In the genomic region with DNA sequence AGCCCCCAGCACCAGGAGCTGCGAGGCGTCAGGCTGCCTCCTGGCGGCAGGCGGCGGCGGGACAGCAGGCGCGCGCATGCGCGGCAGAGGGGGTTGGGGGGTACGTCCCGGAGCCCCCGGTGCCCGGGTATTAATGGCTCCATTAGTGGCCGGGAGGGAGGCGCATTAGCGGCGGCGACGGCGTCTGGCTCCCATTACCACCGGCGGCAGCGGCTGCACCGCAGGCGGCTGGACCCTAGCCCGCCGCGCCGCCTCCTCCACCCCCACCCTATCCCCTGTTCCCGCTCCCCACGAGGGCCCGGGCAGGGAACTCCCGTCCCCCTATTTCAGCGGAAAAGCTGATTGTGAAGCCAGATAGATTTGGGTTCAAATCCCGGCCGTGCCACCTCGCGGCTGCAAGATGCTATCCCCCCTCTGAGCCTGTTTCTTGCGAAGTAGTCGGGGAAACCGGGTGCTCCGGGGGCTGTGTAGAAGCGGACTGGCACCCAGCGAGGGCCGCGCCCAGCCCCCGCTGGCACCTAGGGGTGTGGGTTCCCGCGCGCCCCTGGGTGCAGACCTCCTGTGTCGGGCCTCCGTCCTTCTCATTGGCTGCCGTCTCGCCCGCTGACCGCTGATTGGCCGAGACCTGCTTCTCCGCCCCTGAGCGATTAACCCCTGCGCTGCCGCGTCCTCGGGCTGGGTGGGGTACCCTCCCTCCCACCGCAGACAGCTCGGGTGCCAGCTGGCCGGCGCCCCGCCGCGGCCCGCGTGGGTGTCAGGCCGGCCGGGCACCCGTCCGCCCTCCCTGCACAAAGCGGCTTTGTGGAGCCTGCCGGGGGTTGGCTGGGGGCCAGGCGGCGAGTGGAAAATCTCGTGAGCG, we compare ENCODE assay signal across 2 cellular contexts.
A peak's percentile ranks its signal among the peaks of the same experiment; 100 is the strongest.
TF ChIP-seq lines count a peak whose summit lies in the region.

No MANE protein-coding gene starts in this region.

TF ChIP-seq in HEK293, 187 proteins besides CTCF, POLR2A, EP300 and RAD21 (continued from another document and continues in another):
- TF ChIP-seq ZNF398 (tag by site-specific recombination; IDR thresholded peaks at IDR 0.05) (no peak), KLF1 (tag by site-specific recombination; IDR thresholded peaks at IDR 0.05) (peak; percentile 99), SP7 (tag by site-specific recombination; IDR thresholded peaks at IDR 0.05) (peak; percentile 83), ZNF792 (tag by site-specific recombination; IDR thresholded peaks at IDR 0.05) (no peak), OVOL3 (tag by site-specific recombination; IDR thresholded peaks at IDR 0.05) (no peak), GLI4 (tag by site-specific recombination; IDR thresholded peaks at IDR 0.05) (no peak), ZNF776 (tag by site-specific recombination; IDR thresholded peaks at IDR 0.05; ENCODE audit: borderline replicate concordance) (no peak), ZSCAN4 (tag by site-specific recombination; IDR thresholded peaks at IDR 0.05) (no peak; the same call in 1 of the 2 replicates), ZNF138 (tag by site-specific recombination; IDR thresholded peaks at IDR 0.05; ENCODE audit: borderline replicate concordance) (no peak), MYNN (tag by site-specific recombination; IDR thresholded peaks at IDR 0.05; ENCODE audit: borderline replicate concordance) (0 out of 2 replicates have a peak, but pooled peaks have one; percentile 11), YY1 (tag by site-specific recombination; IDR thresholded peaks at IDR 0.05) (0 out of 2 replicates have a peak, but pooled peaks have one; percentile 33), ZNF76 (tag by site-specific recombination; IDR thresholded peaks at IDR 0.05; ENCODE audit: borderline replicate concordance, low read depth) (peak; percentile 64), ZNF660 (tag by site-specific recombination; IDR thresholded peaks at IDR 0.05) (peak; percentile 27; the same call in 1 of the 2 replicates), ZNF433 (tag by site-specific recombination; IDR thresholded peaks at IDR 0.05; ENCODE audit: low read depth) (no peak), KLF8 (tag by site-specific recombination; IDR thresholded peaks at IDR 0.05) (peak; percentile 100), ZBTB21 (tag by site-specific recombination; IDR thresholded peaks at IDR 0.05) (peak; percentile 35; the same call in 1 of the 2 replicates)
- TF ChIP-seq, protein P1, sequence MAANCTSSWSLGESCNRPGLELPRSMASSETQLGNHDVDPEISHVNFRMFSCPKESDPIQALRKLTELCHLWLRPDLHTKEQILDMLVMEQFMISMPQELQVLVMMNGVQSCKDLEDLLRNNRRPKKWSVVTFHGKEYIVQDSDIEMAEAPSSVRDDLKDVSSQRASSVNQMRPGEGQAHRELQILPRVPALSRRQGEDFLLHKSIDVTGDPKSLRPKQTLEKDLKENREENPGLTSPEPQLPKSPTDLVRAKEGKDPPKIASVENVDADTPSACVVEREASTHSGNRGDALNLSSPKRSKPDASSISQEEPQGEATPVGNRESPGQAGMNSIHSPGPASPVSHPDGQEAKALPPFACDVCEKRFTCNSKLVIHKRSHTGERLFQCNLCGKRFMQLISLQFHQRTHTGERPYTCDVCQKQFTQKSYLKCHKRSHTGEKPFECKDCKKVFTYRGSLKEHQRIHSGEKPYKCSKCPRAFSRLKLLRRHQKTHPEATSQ (tag by site-specific recombination; IDR thresholded peaks at IDR 0.05) = no peak
- TF ChIP-seq, protein P2, sequence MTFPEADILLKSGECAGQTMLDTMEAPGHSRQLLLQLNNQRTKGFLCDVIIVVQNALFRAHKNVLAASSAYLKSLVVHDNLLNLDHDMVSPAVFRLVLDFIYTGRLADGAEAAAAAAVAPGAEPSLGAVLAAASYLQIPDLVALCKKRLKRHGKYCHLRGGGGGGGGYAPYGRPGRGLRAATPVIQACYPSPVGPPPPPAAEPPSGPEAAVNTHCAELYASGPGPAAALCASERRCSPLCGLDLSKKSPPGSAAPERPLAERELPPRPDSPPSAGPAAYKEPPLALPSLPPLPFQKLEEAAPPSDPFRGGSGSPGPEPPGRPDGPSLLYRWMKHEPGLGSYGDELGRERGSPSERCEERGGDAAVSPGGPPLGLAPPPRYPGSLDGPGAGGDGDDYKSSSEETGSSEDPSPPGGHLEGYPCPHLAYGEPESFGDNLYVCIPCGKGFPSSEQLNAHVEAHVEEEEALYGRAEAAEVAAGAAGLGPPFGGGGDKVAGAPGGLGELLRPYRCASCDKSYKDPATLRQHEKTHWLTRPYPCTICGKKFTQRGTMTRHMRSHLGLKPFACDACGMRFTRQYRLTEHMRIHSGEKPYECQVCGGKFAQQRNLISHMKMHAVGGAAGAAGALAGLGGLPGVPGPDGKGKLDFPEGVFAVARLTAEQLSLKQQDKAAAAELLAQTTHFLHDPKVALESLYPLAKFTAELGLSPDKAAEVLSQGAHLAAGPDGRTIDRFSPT (tag by site-specific recombination; IDR thresholded peaks at IDR 0.05) = peak; percentile 100
- TF ChIP-seq, protein P3, sequence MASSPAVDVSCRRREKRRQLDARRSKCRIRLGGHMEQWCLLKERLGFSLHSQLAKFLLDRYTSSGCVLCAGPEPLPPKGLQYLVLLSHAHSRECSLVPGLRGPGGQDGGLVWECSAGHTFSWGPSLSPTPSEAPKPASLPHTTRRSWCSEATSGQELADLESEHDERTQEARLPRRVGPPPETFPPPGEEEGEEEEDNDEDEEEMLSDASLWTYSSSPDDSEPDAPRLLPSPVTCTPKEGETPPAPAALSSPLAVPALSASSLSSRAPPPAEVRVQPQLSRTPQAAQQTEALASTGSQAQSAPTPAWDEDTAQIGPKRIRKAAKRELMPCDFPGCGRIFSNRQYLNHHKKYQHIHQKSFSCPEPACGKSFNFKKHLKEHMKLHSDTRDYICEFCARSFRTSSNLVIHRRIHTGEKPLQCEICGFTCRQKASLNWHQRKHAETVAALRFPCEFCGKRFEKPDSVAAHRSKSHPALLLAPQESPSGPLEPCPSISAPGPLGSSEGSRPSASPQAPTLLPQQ (tag by site-specific recombination; IDR thresholded peaks at IDR 0.05) = peak; percentile 89

TF ChIP-seq in K562, 482 proteins besides CTCF, POLR2A, EP300 and RAD21 (continued from another document and continues in another):
- TF ChIP-seq, protein P4, sequence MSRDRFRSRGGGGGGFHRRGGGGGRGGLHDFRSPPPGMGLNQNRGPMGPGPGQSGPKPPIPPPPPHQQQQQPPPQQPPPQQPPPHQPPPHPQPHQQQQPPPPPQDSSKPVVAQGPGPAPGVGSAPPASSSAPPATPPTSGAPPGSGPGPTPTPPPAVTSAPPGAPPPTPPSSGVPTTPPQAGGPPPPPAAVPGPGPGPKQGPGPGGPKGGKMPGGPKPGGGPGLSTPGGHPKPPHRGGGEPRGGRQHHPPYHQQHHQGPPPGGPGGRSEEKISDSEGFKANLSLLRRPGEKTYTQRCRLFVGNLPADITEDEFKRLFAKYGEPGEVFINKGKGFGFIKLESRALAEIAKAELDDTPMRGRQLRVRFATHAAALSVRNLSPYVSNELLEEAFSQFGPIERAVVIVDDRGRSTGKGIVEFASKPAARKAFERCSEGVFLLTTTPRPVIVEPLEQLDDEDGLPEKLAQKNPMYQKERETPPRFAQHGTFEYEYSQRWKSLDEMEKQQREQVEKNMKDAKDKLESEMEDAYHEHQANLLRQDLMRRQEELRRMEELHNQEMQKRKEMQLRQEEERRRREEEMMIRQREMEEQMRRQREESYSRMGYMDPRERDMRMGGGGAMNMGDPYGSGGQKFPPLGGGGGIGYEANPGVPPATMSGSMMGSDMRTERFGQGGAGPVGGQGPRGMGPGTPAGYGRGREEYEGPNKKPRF (IDR thresholded peaks at IDR 0.05; ENCODE audit: low read depth, low read length) = no peak
- TF ChIP-seq ZNF518B (CRISPR knock-in tag; IDR thresholded peaks at IDR 0.05) (no peak), E2F6 (IDR thresholded peaks at IDR 0.05; ENCODE audit: borderline replicate concordance in 1 of 2, extremely low read depth in 1 of 2, insufficient read depth in 1 of 2, insufficient read length in 1 of 2, low read depth in 1 of 2, low read length in 1 of 2, poor library complexity in 1 of 2, severe bottlenecking in 1 of 2) (peak in 1 of 2 experiments; percentile 72), TSC22D4 (tag; IDR thresholded peaks at IDR 0.05) (no peak), MYC (IDR thresholded peaks at IDR 0.05; ENCODE audit: low read depth, low read length) (peak; percentile 64), MYC (CRISPR knock-in tag; IDR thresholded peaks at IDR 0.05; ENCODE audit: borderline replicate concordance, low read depth) (no peak; the same call in 1 of the 2 replicates), KDM1A (IDR thresholded peaks at IDR 0.05) (no peak)
- TF ChIP-seq, protein P5, sequence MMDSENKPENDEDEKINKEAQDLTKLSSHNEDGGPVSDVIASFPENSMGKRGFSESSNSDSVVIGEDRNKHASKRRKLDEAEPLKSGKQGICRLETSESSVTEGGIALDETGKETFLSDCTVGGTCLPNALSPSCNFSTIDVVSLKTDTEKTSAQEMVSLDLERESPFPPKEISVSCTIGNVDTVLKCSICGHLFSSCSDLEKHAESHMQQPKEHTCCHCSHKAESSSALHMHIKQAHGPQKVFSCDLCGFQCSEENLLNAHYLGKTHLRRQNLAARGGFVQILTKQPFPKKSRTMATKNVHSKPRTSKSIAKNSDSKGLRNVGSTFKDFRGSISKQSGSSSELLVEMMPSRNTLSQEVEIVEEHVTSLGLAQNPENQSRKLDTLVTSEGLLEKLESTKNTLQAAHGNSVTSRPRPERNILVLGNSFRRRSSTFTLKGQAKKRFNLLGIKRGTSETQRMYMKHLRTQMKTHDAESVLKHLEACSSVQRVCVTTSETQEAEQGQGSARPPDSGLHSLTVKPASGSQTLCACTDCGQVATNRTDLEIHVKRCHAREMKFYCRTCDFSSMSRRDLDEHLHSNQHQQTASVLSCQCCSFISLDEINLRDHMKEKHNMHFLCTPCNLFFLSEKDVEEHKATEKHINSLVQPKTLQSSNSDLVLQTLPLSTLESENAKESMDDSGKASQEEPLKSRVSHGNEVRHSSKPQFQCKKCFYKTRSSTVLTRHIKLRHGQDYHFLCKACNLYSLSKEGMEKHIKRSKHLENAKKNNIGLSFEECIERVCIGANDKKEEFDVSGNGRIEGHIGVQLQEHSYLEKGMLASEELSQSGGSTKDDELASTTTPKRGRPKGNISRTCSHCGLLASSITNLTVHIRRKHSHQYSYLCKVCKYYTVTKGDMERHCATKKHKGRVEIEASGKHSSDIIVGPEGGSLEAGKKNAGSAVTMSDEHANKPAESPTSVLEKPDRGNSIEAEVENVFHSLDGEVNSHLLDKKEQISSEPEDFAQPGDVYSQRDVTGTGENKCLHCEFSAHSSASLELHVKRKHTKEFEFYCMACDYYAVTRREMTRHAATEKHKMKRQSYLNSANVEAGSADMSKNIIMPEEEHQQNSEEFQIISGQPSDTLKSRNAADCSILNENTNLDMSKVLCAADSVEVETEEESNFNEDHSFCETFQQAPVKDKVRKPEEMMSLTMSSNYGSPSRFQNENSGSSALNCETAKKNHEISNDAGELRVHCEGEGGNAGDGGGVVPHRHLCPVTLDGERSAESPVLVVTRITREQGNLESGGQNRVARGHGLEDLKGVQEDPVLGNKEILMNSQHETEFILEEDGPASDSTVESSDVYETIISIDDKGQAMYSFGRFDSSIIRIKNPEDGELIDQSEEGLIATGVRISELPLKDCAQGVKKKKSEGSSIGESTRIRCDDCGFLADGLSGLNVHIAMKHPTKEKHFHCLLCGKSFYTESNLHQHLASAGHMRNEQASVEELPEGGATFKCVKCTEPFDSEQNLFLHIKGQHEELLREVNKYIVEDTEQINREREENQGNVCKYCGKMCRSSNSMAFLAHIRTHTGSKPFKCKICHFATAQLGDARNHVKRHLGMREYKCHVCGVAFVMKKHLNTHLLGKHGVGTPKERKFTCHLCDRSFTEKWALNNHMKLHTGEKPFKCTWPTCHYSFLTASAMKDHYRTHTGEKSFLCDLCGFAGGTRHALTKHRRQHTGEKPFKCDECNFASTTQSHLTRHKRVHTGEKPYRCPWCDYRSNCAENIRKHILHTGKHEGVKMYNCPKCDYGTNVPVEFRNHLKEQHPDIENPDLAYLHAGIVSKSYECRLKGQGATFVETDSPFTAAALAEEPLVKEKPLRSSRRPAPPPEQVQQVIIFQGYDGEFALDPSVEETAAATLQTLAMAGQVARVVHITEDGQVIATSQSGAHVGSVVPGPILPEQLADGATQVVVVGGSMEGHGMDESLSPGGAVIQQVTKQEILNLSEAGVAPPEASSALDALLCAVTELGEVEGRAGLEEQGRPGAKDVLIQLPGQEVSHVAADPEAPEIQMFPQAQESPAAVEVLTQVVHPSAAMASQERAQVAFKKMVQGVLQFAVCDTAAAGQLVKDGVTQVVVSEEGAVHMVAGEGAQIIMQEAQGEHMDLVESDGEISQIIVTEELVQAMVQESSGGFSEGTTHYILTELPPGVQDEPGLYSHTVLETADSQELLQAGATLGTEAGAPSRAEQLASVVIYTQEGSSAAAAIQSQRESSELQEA (IDR thresholded peaks at IDR 0.05; ENCODE audit: low read depth) = no peak
- TF ChIP-seq, protein P6, sequence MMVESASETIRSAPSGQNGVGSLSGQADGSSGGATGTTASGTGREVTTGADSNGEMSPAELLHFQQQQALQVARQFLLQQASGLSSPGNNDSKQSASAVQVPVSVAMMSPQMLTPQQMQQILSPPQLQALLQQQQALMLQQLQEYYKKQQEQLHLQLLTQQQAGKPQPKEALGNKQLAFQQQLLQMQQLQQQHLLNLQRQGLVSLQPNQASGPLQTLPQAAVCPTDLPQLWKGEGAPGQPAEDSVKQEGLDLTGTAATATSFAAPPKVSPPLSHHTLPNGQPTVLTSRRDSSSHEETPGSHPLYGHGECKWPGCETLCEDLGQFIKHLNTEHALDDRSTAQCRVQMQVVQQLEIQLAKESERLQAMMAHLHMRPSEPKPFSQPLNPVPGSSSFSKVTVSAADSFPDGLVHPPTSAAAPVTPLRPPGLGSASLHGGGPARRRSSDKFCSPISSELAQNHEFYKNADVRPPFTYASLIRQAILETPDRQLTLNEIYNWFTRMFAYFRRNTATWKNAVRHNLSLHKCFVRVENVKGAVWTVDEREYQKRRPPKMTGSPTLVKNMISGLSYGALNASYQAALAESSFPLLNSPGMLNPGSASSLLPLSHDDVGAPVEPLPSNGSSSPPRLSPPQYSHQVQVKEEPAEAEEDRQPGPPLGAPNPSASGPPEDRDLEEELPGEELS (CRISPR knock-in tag; IDR thresholded peaks at IDR 0.05; ENCODE audit: borderline replicate concordance) = no peak
